ENCODE assay signal across 23 cellular contexts in genomic region chr1:4730078-4730477, GRCh38.
"Had no signal": no experiment of that assay in that cellular context is flagged by ENCODE, and none has a peak within 500 bp of the region (broad histone marks: within the 10 kb centered on the region; RNA-seq: fewer than 3 reads in every experiment).

No MANE protein-coding gene starts in this region.

- H3K9me3 Mint-ChIP-seq: activated CD4-positive, alpha-beta memory T cell treated with anti-CD3 and anti-CD28 coated beads, Interleukin-2, amount 10 ng/mL, durations not matched to agents 7 days and 5 days; activated naive CD4-positive, alpha-beta T cell treated with anti-CD3 and anti-CD28 coated beads, Interleukin-2, amount 10 ng/mL, durations not matched to agents 7 days and 5 days; activated naive CD8-positive, alpha-beta T cell treated with anti-CD3 and anti-CD28 coated beads for 36 hours; activated T-cell treated with anti-CD3 and anti-CD28 coated beads, Interleukin-2, amount 50 U/mL, for 72 hours; activated T-helper 2 cell treated with anti-CD3 and anti-CD28 coated beads, Interferon-gamma antibody, Interleukin-2, Interleukin-4, amounts not matched to agents 10 μg/mL and 5 μg/mL and 100 μg/mL, durations not matched to agents 14 hours and 24 hours and 36 hours had no signal

- H3K4me1 ChIP-seq: breast epithelium had no signal

- H3K27ac Mint-ChIP-seq: activated CD4-positive, alpha-beta memory T cell treated with anti-CD3 and anti-CD28 coated beads, Interleukin-2, amount 10 ng/mL, durations not matched to agents 7 days and 5 days; activated CD4-positive, alpha-beta T cell treated with anti-CD3 and anti-CD28 coated beads for 36 hours; activated naive CD4-positive, alpha-beta T cell treated with anti-CD3 and anti-CD28 coated beads, Interleukin-2, amount 10 ng/mL, durations not matched to agents 7 days and 5 days; activated naive CD8-positive, alpha-beta T cell treated with anti-CD3 and anti-CD28 coated beads for 36 hours; activated T-cell treated with anti-CD3 and anti-CD28 coated beads, Interleukin-2, amount 50 U/mL, for 72 hours; activated T-helper 2 cell treated with anti-CD3 and anti-CD28 coated beads, Interferon-gamma antibody, Interleukin-2, Interleukin-4, amounts not matched to agents 10 μg/mL and 5 μg/mL and 100 μg/mL, durations not matched to agents 14 hours and 24 hours and 36 hours; T-helper 17 cell had no signal

- H3K36me3 Mint-ChIP-seq: activated naive CD4-positive, alpha-beta T cell treated with anti-CD3 and anti-CD28 coated beads, Interleukin-2, amount 10 ng/mL, durations not matched to agents 7 days and 5 days; activated naive CD8-positive, alpha-beta T cell treated with anti-CD3 and anti-CD28 coated beads for 36 hours had no signal

- DNase-seq: activated CD4-positive, alpha-beta memory T cell treated with anti-CD3 and anti-CD28 coated beads, Interleukin-2, amount 10 ng/mL, durations not matched to agents 7 days and 5 days; activated CD4-positive, alpha-beta T cell treated with anti-CD3 and anti-CD28 coated beads for 36 hours; activated CD4-positive, alpha-beta T cell treated with anti-CD3 and anti-CD28 coated beads, Interleukin-2, amount 50 U/mL, for 1 hour; activated CD4-positive, CD25-positive, alpha-beta regulatory T cell; activated gamma-delta T cell treated with Interleukin-2 at 50 U/mL for 16 hours; activated naive CD4-positive, alpha-beta T cell treated with anti-CD3 and anti-CD28 coated beads, Interleukin-2, amount 10 ng/mL, durations not matched to agents 7 days and 5 days; activated naive CD8-positive, alpha-beta T cell treated with anti-CD3 and anti-CD28 coated beads for 36 hours; activated T-cell treated with anti-CD3 and anti-CD28 coated beads for 4 hours; activated T-cell treated with anti-CD3 and anti-CD28 coated beads, Interleukin-2, amount 50 U/mL, for 72 hours; anterior cingulate cortex; NCI-H1105 treated with DMSO at 0.1 percent for 48 hours; NCI-H1436 treated with DMSO at 0.1 percent for 48 hours; NCI-H187; NCI-H2081 treated with DMSO at 0.1 percent for 48 hours; NCI-H2171; NCI-H226; NCI-H526 treated with DMSO at 0.1 percent for 48 hours; NCI-H82; SIG-M5; T-helper 17 cell; T-helper 9 cell had no signal

- H3K4me3 ChIP-seq: breast epithelium had no signal

- H3K27ac ChIP-seq: breast epithelium had no signal

- H3K27me3 Mint-ChIP-seq: activated CD4-positive, alpha-beta memory T cell treated with anti-CD3 and anti-CD28 coated beads, Interleukin-2, amount 10 ng/mL, durations not matched to agents 7 days and 5 days; activated CD4-positive, alpha-beta T cell treated with anti-CD3 and anti-CD28 coated beads for 36 hours; activated naive CD8-positive, alpha-beta T cell treated with anti-CD3 and anti-CD28 coated beads for 36 hours had no signal

- H3K9me3 ChIP-seq: breast epithelium had no signal

- H3K36me3 ChIP-seq: breast epithelium had no signal

- H3K4me1 Mint-ChIP-seq: activated CD4-positive, alpha-beta memory T cell treated with anti-CD3 and anti-CD28 coated beads, Interleukin-2, amount 10 ng/mL, durations not matched to agents 7 days and 5 days; activated CD4-positive, alpha-beta T cell treated with anti-CD3 and anti-CD28 coated beads for 36 hours; activated naive CD4-positive, alpha-beta T cell treated with anti-CD3 and anti-CD28 coated beads, Interleukin-2, amount 10 ng/mL, durations not matched to agents 7 days and 5 days; activated naive CD8-positive, alpha-beta T cell treated with anti-CD3 and anti-CD28 coated beads for 36 hours; T-helper 17 cell had no signal

- H3K4me3 Mint-ChIP-seq: activated CD4-positive, alpha-beta memory T cell treated with anti-CD3 and anti-CD28 coated beads, Interleukin-2, amount 10 ng/mL, durations not matched to agents 7 days and 5 days; activated CD4-positive, alpha-beta T cell treated with anti-CD3 and anti-CD28 coated beads for 36 hours; activated naive CD4-positive, alpha-beta T cell treated with anti-CD3 and anti-CD28 coated beads, Interleukin-2, amount 10 ng/mL, durations not matched to agents 7 days and 5 days; activated naive CD8-positive, alpha-beta T cell treated with anti-CD3 and anti-CD28 coated beads for 36 hours; activated T-cell treated with anti-CD3 and anti-CD28 coated beads, Interleukin-2, amount 50 U/mL, for 72 hours; T-helper 17 cell had no signal
